In genomic region chr13:81104316-81104715, GRCh38 we compare ENCODE assay signal across 22 cellular contexts.
A peak's percentile ranks its signal among the peaks of the same experiment; 100 is the strongest.
DNase-seq lines count a peak whose midpoint lies in the region; ATAC-seq, FAIRE-seq and TF ChIP-seq lines count a peak whose summit lies in the region.
"Had no signal": no experiment of that assay in that cellular context is flagged by ENCODE, and none has a peak within 500 bp of the region (broad histone marks: within the 10 kb centered on the region; RNA-seq: fewer than 3 reads in every experiment).

No MANE protein-coding gene starts in this region.

- TF ChIP-seq CTCF in HepG2 (CRISPR knock-in tag; IDR thresholded peaks at IDR 0.05) (no peak), right lobe of liver (IDR thresholded peaks at IDR 0.05) (no peak), neural progenitor cell (IDR thresholded peaks at IDR 0.05) (no peak)

- TF ChIP-seq POLR2A in HepG2 (IDR thresholded peaks at IDR 0.05; ENCODE audit: insufficient read depth in 1 of 2, low read depth in 2 of 2, low read length in 2 of 2): no peak
- TF ChIP-seq POLR2A in right lobe of liver (IDR thresholded peaks at IDR 0.05): no peak

- no peak for TF ChIP-seq RAD21 in HepG2 (CRISPR knock-in tag; IDR thresholded peaks at IDR 0.05)

- H3K27me3 ChIP-seq in HepG2 (ENCODE audit: control insufficient read depth in 1 of 2, insufficient read depth in 2 of 2, low read length in 2 of 2) (no peaks in the 10 kb centered on the region), right lobe of liver (no peaks in the 10 kb centered on the region), neural progenitor cell (no peaks in the 10 kb centered on the region)
- H3K27me3 ChIP-seq: BE2C, BLaER1 had no signal

- no peak for ATAC-seq in HepG2
- no peak for ATAC-seq in right lobe of liver
- ATAC-seq: CD8-positive, alpha-beta T cell had no signal

- H3K4me2 ChIP-seq in HepG2 (ENCODE audit: low read depth, low read length) (no peak overlapping the region), neural progenitor cell (no peak overlapping the region)
- H3K4me2 ChIP-seq: BLaER1 had no signal

- H3K79me2 ChIP-seq in HepG2 (ENCODE audit: insufficient read depth, low read length) (no peaks in the 10 kb centered on the region), neural progenitor cell (ENCODE audit: low read depth) (no peaks in the 10 kb centered on the region)

- no peak overlapping the region for H3K4me3 Mint-ChIP-seq in neural progenitor cell
- H3K4me3 Mint-ChIP-seq: CD4-positive, alpha-beta T cell; CD8-positive, alpha-beta T cell had no signal

- no peaks in the 10 kb centered on the region for H3K36me3 Mint-ChIP-seq in neural progenitor cell
- H3K36me3 Mint-ChIP-seq: CD8-positive, alpha-beta T cell had no signal

- H3K4me1 ChIP-seq in HepG2 (ENCODE audit: insufficient read depth, low read length) (peaks cover 19% of the 10 kb centered on the region), right lobe of liver (no peaks in the 10 kb centered on the region), neural progenitor cell (no peaks in the 10 kb centered on the region)
- H3K4me1 ChIP-seq: BE2C, BLaER1 had no signal

- peaks cover 10% of the 10 kb centered on the region for H3K4me1 Mint-ChIP-seq in neural progenitor cell

- H3K4me3 ChIP-seq in HepG2 (replicated peaks in 1 of 3; ENCODE audit: insufficient read depth in 1 of 3, low read depth in 2 of 3, low read length in 3 of 3) (no peak overlapping the region), right lobe of liver (no peak overlapping the region), SK-N-MC (no peak overlapping the region), neural progenitor cell (no peak overlapping the region)
- H3K4me3 ChIP-seq: BLaER1 had no signal

- H3K27ac Mint-ChIP-seq in neural progenitor cell: no peak overlapping the region
- H3K27ac Mint-ChIP-seq: CD4-positive, alpha-beta T cell; CD8-positive, alpha-beta T cell had no signal

- CTCF ChIA-PET in HepG2 (lab: Yijun Ruan, JAX; ENCODE audit: low intra/inter-chr PET ratio, low total read pairs): no interaction called here

- H3K9ac ChIP-seq in HepG2 (ENCODE audit: insufficient read depth, low read depth, low read length): no peak overlapping the region
- no peak overlapping the region for H3K9ac ChIP-seq in SK-N-MC (ENCODE audit: insufficient read length)
- no peak overlapping the region for H3K9ac ChIP-seq in neural progenitor cell
- H3K9ac ChIP-seq: BLaER1 had no signal

- POLR2A ChIA-PET in HepG2 (lab: Yijun Ruan, JAX): no interaction called here

- BruUV-seq in HepG2 (replicated peaks; lab: Mats Ljungman, UMichigan): no TSS peak

- H3K9me3 ChIP-seq in HepG2 (ENCODE audit: low read length) (no peaks in the 10 kb centered on the region), right lobe of liver (no peaks in the 10 kb centered on the region), SK-N-MC (ENCODE audit: low read depth, low read length) (no peaks in the 10 kb centered on the region), neural progenitor cell (ENCODE audit: low read depth) (no peaks in the 10 kb centered on the region)
- H3K9me3 ChIP-seq: BE2C, BLaER1 had no signal

- H3K9me3 Mint-ChIP-seq in neural progenitor cell: peaks cover 9% of the 10 kb centered on the region

- no peaks in the 10 kb centered on the region for H3F3A ChIP-seq in neural progenitor cell (ENCODE audit: low read depth)

- H4K20me1 ChIP-seq in HepG2 (ENCODE audit: insufficient read depth, low read length) (no peaks in the 10 kb centered on the region), neural progenitor cell (ENCODE audit: low read depth) (no peaks in the 10 kb centered on the region)
- H4K20me1 ChIP-seq: BLaER1 had no signal

- H3K36me3 ChIP-seq in HepG2 (replicated peaks in 1 of 2; ENCODE audit: control insufficient read depth in 1 of 2, insufficient read depth in 2 of 2, low read length in 2 of 2) (no peaks in the 10 kb centered on the region), right lobe of liver (no peaks in the 10 kb centered on the region), SK-N-MC (ENCODE audit: insufficient read depth, low read length) (no peaks in the 10 kb centered on the region), neural progenitor cell (no peaks in the 10 kb centered on the region)
- H3K36me3 ChIP-seq: BE2C, BLaER1 had no signal

- DNase-seq in HepG2 (ENCODE audit: low spot score) (no peak), right lobe of liver (no peak), SK-N-MC (ENCODE audit: low read depth, low spot score) (no peak), neural progenitor cell (ENCODE audit: low spot score) (no peak), NAMALWA (ENCODE audit: low spot score) (no peak)
- no peak for DNase-seq in stimulated activated CD4-positive, alpha-beta T cell treated with anti-CD3 and anti-CD28 coated beads, Interleukin-4, amount 100 ng/mL, for 4 hours
- DNase-seq in stimulated activated naive CD4-positive, alpha-beta T cell treated with Interleukin-2 at 50 U/mL for 16 hours (lab: John Stamatoyannopoulos, UW): no peak
- DNase-seq: ACHN; BE2C; C1 segment of cervical spinal cord; Caco-2; Calu3; CD4-positive, alpha-beta T cell; CD8-positive, alpha-beta T cell; DMS79 treated with DMSO at 0.1 percent for 48 hours; GF-D8 had no signal

- peaks cover 2% of the 10 kb centered on the region for H3K27me3 Mint-ChIP-seq in neural progenitor cell (ENCODE audit: insufficient read depth, low read depth)
- H3K27me3 Mint-ChIP-seq: CD4-positive, alpha-beta T cell had no signal

- no peak overlapping the region for H3K27ac ChIP-seq in HepG2 (ENCODE audit: extremely low read length, insufficient read depth, low read length)
- no peak overlapping the region for H3K27ac ChIP-seq in right lobe of liver
- peak overlapping the region; percentile 3; the same call in 1 of the 2 replicates for H3K27ac ChIP-seq in SK-N-MC
- H3K27ac ChIP-seq in neural progenitor cell: no peak overlapping the region
- H3K27ac ChIP-seq: 22Rv1, BLaER1 had no signal

- FAIRE-seq in HepG2 (lab: Jason Lieb, UNC): no peak
- FAIRE-seq: D721Med, G401.6, GM12891, GM19239 had no signal

- in situ Hi-C loops in HepG2 (cut with HindIII; ENCODE audit: extremely low pct_ligation_motif_present, low pct_unique_long_range_greater_than_20kb): no loop called here

- no peak for TF ChIP-seq EP300 in HepG2 (IDR thresholded peaks at IDR 0.05; ENCODE audit: low read depth in 2 of 2, low read length in 2 of 2)
- no peak for TF ChIP-seq EP300 in HepG2 (CRISPR knock-in tag; IDR thresholded peaks at IDR 0.05; ENCODE audit: borderline replicate concordance)

- intact Hi-C loops in HepG2 (cut with micrococcal nuclease; ENCODE audit: unreplicated experiment) (no loop called here), right lobe of liver (cut with DNase I) (no loop called here)

- H2AFZ ChIP-seq in HepG2 (ENCODE audit: low read length) (no peak overlapping the region), neural progenitor cell (replicated peaks) (peak overlapping the region; percentile 69)

TF ChIP-seq in HepG2, 621 proteins besides CTCF, POLR2A, EP300 and RAD21:
- TF ChIP-seq ARID2 (CRISPR knock-in tag; IDR thresholded peaks at IDR 0.05; ENCODE audit: borderline replicate concordance) (no peak), ISL2 (CRISPR knock-in tag; IDR thresholded peaks at IDR 0.05) (no peak), ZNF101 (CRISPR knock-in tag; IDR thresholded peaks at IDR 0.05; ENCODE audit: borderline replicate concordance, low read depth) (no peak), ZBED4 (CRISPR knock-in tag; IDR thresholded peaks at IDR 0.05; ENCODE audit: borderline replicate concordance) (no peak), ELF1 (CRISPR knock-in tag; IDR thresholded peaks at IDR 0.05) (no peak), PHB2 (IDR thresholded peaks at IDR 0.05; ENCODE audit: partially characterized antibody) (no peak), ZNF674 (CRISPR knock-in tag; IDR thresholded peaks at IDR 0.05; ENCODE audit: low read depth) (no peak), MAFF (IDR thresholded peaks at IDR 0.05; ENCODE audit: low read depth, low read length) (peak; percentile 70), FOSL2 (CRISPR knock-in tag; IDR thresholded peaks at IDR 0.05) (no peak), ZSCAN9 (CRISPR knock-in tag; IDR thresholded peaks at IDR 0.05; ENCODE audit: borderline replicate concordance) (no peak), SIN3A (IDR thresholded peaks at IDR 0.05; ENCODE audit: borderline replicate concordance, low read depth, low read length) (no peak), ZNF33B (CRISPR knock-in tag; IDR thresholded peaks at IDR 0.05) (no peak), MAFK (conservative IDR thresholded peaks at IDR 0.05 in 1 of 2, IDR thresholded peaks at IDR 0.05 in 1 of 2; ENCODE audit: low read length in 2 of 2) (peak; percentile 50 to 74), MED8 (CRISPR knock-in tag; IDR thresholded peaks at IDR 0.05; ENCODE audit: insufficient replicate concordance) (no peak)
